In the genomic region with DNA sequence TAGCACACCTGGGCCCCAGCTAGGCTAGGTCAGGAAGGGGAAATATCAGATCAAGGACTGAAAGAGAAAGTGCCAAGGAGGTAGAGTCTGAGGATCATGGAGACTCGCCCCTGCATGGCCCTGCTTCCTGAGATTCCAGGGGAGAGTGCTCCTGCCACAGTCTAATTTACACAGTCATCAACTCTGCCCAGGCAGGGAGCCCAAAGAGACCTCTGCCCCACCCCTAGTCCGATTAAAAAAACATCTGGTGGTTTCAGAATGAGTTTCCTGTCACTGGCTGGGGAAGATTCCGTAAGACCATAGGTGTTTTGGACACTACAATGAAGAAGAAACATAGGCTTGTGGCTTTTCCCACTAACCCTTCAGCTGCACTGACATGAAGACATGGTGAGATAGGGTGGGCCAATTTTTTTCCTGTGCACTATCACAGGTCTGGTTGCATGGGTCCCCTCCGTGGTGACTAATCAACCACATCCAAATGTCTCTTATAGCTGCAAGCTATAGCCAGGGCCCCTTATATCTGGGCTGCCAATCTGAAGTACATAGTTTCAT, we compare ENCODE assay signal across 8 cellular contexts.
A peak's percentile ranks its signal among the peaks of the same experiment; 100 is the strongest.
DNase-seq lines count a peak whose midpoint lies in the region; ATAC-seq and TF ChIP-seq lines count a peak whose summit lies in the region.

No MANE protein-coding gene starts in this region.

- ATAC-seq in HG02938 (IDR thresholded peaks at IDR 0.05; ENCODE audit: unreplicated experiment): peak; percentile 90
- peak; percentile 59 for ATAC-seq in RWPE2 (ENCODE audit: low read depth)

- peak overlapping the region; percentile 5 for H3K27ac ChIP-seq in RWPE2 (ENCODE audit: poor library complexity, severe bottlenecking)

- no peaks in the 10 kb centered on the region for H3K9me3 ChIP-seq in RWPE2 (ENCODE audit: severe bottlenecking)

- H3K27me3 ChIP-seq in RWPE2 (ENCODE audit: insufficient read depth, poor library complexity, severe bottlenecking): no peaks in the 10 kb centered on the region

- no peaks in the 10 kb centered on the region for H3K36me3 ChIP-seq in RWPE2 (ENCODE audit: low read depth)

- peak; percentile 41 for DNase-seq in activated CD8-positive, alpha-beta memory T cell treated with anti-CD3 and anti-CD28 coated beads, Interleukin-2, amount 50 U/mL, for 24 hours (ENCODE audit: extremely low read depth)
- no peak for DNase-seq in activated CD8-positive, alpha-beta memory T cell treated with anti-CD3 and anti-CD28 coated beads for 24 hours
- no peak for DNase-seq in RWPE2 (ENCODE audit: low spot score)
- DNase-seq in stimulated activated CD8-positive, alpha-beta memory T cell treated with anti-CD3 and anti-CD28 coated beads, Interleukin-15, amount 100 ng/mL, for 48 hours (ENCODE audit: low read depth in 2 of 2): peak; percentile 64 to 71
- DNase-seq in DMS153 (lab: John Stamatoyannopoulos, UW): no peak
- DNase-seq in HCEC 1CT: no peak
- DNase-seq in NCI-H524 (lab: John Stamatoyannopoulos, UW): no peak

- no peak overlapping the region for H3K4me3 ChIP-seq in RWPE2 (ENCODE audit: severe bottlenecking)

- TF ChIP-seq CTCF in RWPE2 (IDR thresholded peaks at IDR 0.05; ENCODE audit: poor library complexity, severe bottlenecking): no peak

- H3K4me1 ChIP-seq in RWPE2 (ENCODE audit: insufficient read depth, poor library complexity, severe bottlenecking): peaks cover 17% of the 10 kb centered on the region

Comparison
In these comparisons a context has a peak if more than half of its experiments do, and no peak if none do; other contexts are left out.
1. DNase-seq: peak in activated CD8-positive, alpha-beta memory T cell treated with anti-CD3 and anti-CD28 coated beads, Interleukin-2, amount 50 U/mL, for 24 hours (single experiment) and stimulated activated CD8-positive, alpha-beta memory T cell treated with anti-CD3 and anti-CD28 coated beads, Interleukin-15, amount 100 ng/mL, for 48 hours (2 of 2); none in activated CD8-positive, alpha-beta memory T cell treated with anti-CD3 and anti-CD28 coated beads for 24 hours (single experiment), RWPE2 (single experiment), DMS153 (single experiment), HCEC 1CT (single experiment) and NCI-H524 (0 of 2).